Comparison of ENCODE assay signal across 8 cellular contexts in the genomic region with DNA sequence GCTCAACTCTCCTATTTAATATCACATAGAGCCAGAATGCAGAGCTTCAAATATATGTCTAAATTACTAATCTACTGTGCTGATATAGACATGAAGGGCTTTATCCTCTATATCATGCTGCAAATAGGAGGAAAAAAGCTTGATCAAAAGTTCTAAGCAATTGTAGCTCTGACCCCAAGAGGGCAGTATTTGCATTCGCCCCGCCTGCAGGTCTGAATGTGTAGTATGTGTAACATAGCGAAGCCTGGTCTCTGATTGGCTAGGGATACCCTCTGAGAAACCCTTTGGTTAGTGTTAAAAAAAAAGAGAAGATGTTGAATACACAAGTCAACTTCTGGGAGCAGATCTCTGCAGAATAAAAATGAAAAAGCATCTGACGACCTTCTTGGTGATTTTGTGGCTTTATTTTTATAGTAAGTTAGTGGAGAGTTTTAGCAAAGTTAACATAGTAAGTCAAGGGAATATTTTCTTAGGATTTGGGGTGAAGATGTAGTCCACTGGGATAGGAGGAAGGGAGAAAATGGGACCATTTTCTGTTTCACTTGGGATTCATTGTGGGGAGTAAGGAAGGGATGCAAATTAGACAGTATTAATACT.
A peak's percentile ranks its signal among the peaks of the same experiment; 100 is the strongest.
DNase-seq lines count a peak whose midpoint lies in the region; ATAC-seq lines count a peak whose summit lies in the region.

No MANE protein-coding gene starts in this region.

- H3K36me3 Mint-ChIP-seq in activated CD8-positive, alpha-beta memory T cell treated with anti-CD3 and anti-CD28 coated beads, Interleukin-2, amount 10 ng/mL, durations not matched to agents 7 days and 5 days, result no peaks in the 10 kb centered on the region

- peak; percentile 64 for DNase-seq in activated CD8-positive, alpha-beta memory T cell treated with anti-CD3 and anti-CD28 coated beads, Interleukin-2, amount 10 ng/mL, durations not matched to agents 7 days and 5 days
- DNase-seq in activated CD8-positive, alpha-beta memory T cell treated with anti-CD3 and anti-CD28 coated beads for 24 hours, result no peak
- peak; percentile 94 for DNase-seq in NCI-H82 treated with DMSO at 0.1 percent for 48 hours (lab: John Stamatoyannopoulos, UW; ENCODE audit: unreplicated experiment)
- DNase-seq in activated T-cell treated with anti-CD3 and anti-CD28 coated beads, Interleukin-2, amount 50 U/mL, for 1 hour, result peak; percentile 37
- peak; percentile 26 for DNase-seq in iris pigment epithelial cell (ENCODE audit: low read depth)

- H3K4me3 Mint-ChIP-seq in activated CD8-positive, alpha-beta memory T cell treated with anti-CD3 and anti-CD28 coated beads, Interleukin-2, amount 10 ng/mL, durations not matched to agents 7 days and 5 days, result peak overlapping the region; percentile 60

- no peaks in the 10 kb centered on the region for H3K9me3 Mint-ChIP-seq in activated CD8-positive, alpha-beta memory T cell treated with anti-CD3 and anti-CD28 coated beads, Interleukin-2, amount 10 ng/mL, durations not matched to agents 7 days and 5 days (ENCODE audit: low read depth)

- peak; percentile 91 for ATAC-seq in activated CD8-positive, alpha-beta memory T cell treated with anti-CD3 and anti-CD28 coated beads, Interleukin-2, amount 10 ng/mL, durations not matched to agents 7 days and 5 days
- no peak for ATAC-seq in HG03520 (IDR thresholded peaks at IDR 0.05; ENCODE audit: unreplicated experiment)
- no peak for ATAC-seq in GM21717 (IDR thresholded peaks at IDR 0.05; ENCODE audit: unreplicated experiment)
- ATAC-seq in GM21381 (IDR thresholded peaks at IDR 0.05; ENCODE audit: unreplicated experiment), result no peak

- CTCF ChIA-PET in activated CD8-positive, alpha-beta memory T cell treated with anti-CD3 and anti-CD28 coated beads, Interleukin-2, amount 10 ng/mL, durations not matched to agents 7 days and 5 days (lab: Charles Lee), result interaction anchor here (0.8 to 2.1 kb wide), 8 partner anchors 12 to 764 kb away, joined by 3 to 6 read pairs (median 4); a partner anchor contains a TSS

- peaks cover 9% of the 10 kb centered on the region for H3K4me1 Mint-ChIP-seq in activated CD8-positive, alpha-beta memory T cell treated with anti-CD3 and anti-CD28 coated beads, Interleukin-2, amount 10 ng/mL, durations not matched to agents 7 days and 5 days

- H3K27me3 Mint-ChIP-seq in activated CD8-positive, alpha-beta memory T cell treated with anti-CD3 and anti-CD28 coated beads, Interleukin-2, amount 10 ng/mL, durations not matched to agents 7 days and 5 days, result peaks cover 45% of the 10 kb centered on the region

- peak overlapping the region; percentile 60 for H3K27ac Mint-ChIP-seq in activated CD8-positive, alpha-beta memory T cell treated with anti-CD3 and anti-CD28 coated beads, Interleukin-2, amount 10 ng/mL, durations not matched to agents 7 days and 5 days
